Comparison of ENCODE assay signal across 1 cellular context in genomic region chr11:130198964-130199363, GRCh38.
TF ChIP-seq lines count a peak whose summit lies in the region.

No MANE protein-coding gene starts in this region.

TF ChIP-seq in K562, 482 proteins besides CTCF, POLR2A, EP300 and RAD21 (continued from another document):
- TF ChIP-seq PATZ1 (CRISPR knock-in tag; IDR thresholded peaks at IDR 0.05; ENCODE audit: borderline replicate concordance): no peak
- no peak for TF ChIP-seq MXD1 (CRISPR knock-in tag; IDR thresholded peaks at IDR 0.05; ENCODE audit: borderline replicate concordance, poor library complexity, severe bottlenecking)
- no peak for TF ChIP-seq HIVEP1 (CRISPR knock-in tag; IDR thresholded peaks at IDR 0.05)
- TF ChIP-seq NR3C1 (CRISPR knock-in tag; IDR thresholded peaks at IDR 0.05): no peak
- TF ChIP-seq ZNF121 (CRISPR knock-in tag; conservative IDR thresholded peaks at IDR 0.05): no peak
- no peak for TF ChIP-seq STAT5A (IDR thresholded peaks at IDR 0.05; ENCODE audit: borderline replicate concordance, low read length)
- TF ChIP-seq CBX5 (IDR thresholded peaks at IDR 0.05; ENCODE audit: borderline replicate concordance, low read depth): no peak
- no peak for TF ChIP-seq POLR2H (tag; IDR thresholded peaks at IDR 0.05; ENCODE audit: low read depth)
- no peak for TF ChIP-seq ZNF778 (CRISPR knock-in tag; IDR thresholded peaks at IDR 0.05)
- no peak for TF ChIP-seq NCOA2 (IDR thresholded peaks at IDR 0.05; ENCODE audit: partially characterized antibody in 2 of 2)
- no peak for TF ChIP-seq THAP7 (CRISPR knock-in tag; IDR thresholded peaks at IDR 0.05)
